In the genomic region with DNA sequence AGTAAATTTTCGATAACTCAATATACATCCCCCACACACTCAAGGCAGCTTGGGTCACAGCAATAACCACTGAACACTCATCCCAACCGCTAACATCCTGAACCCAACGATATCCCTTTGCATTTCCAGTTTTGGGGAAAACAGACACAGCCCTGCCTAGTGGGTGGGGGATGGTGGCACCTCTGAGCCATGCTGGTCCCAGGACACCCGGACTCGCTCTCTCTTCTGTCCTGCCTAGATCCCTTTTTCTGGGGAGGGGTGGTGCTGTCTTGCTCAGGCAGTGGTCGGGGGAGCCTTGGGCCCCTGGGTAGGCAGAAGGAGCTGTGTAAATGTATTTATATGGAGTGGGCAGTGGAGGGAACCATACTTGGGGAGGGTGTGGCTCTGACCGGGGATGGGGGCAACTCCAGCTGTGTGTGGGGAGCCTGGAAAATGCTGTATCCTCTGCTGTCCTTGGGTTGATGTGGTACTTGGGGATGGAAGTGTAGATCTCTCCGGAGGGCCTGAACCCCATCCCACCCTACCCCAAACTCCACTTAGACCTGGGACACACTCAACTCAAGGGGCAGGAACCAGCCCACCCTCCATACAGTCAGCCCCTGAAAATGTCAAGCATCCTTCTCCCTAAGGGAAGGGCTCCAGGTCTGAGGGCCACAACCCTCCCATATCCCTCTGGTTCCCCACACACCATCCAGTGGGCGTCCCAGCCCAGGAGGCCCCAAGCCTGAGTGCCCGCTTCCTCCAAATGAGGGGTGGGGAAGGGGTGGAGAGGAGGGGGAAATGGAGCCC, we compare ENCODE assay signal across 11 cellular contexts. TPM values are rescaled to one million over a fixed set of nuclear protein-coding genes. Genes with fewer than 3 reads are reported as not detected.
A peak's percentile ranks its signal among the peaks of the same experiment; 100 is the strongest.
DNase-seq lines count a peak whose midpoint lies in the region; ATAC-seq and TF ChIP-seq lines count a peak whose summit lies in the region.
"Had no signal": no experiment of that assay in that cellular context is flagged by ENCODE, and none has a peak within 500 bp of the region (broad histone marks: within the 10 kb centered on the region; RNA-seq: fewer than 3 reads in every experiment).

No MANE protein-coding gene starts in this region.

- 83 to 90% methylated on average over 6 to 8 of the region's 10 CpGs for WGBS in endodermal cell (ENCODE audit: insufficient coverage in 1 of 2, insufficient read length in 1 of 2), 2 experiments

- H3K36me3 ChIP-seq in CD4-positive, alpha-beta memory T cell (ENCODE audit: insufficient read depth, low read length) = no peaks in the 10 kb centered on the region
- H3K36me3 ChIP-seq in endodermal cell (ENCODE audit: control insufficient read depth, insufficient read depth, low read length) = no peaks in the 10 kb centered on the region

- peak overlapping the region; percentile 71 to 80 (median 72) for H3K4me3 Mint-ChIP-seq in CD4-positive, alpha-beta memory T cell
- H3K4me3 Mint-ChIP-seq in HFFc6 (0 out of 2 replicates have a peak overlapping the region, but pooled peaks have one; percentile 42), endodermal cell (peak overlapping the region; percentile 53), nephron progenitor cell (peak overlapping the region; percentile 76)

- peaks cover 6 to 11% (median 9%) of the 10 kb centered on the region in 4 donors for H3K4me1 Mint-ChIP-seq in CD4-positive, alpha-beta memory T cell
- peaks cover 31% of the 10 kb centered on the region for H3K4me1 Mint-ChIP-seq in HFFc6 (ENCODE audit: low read depth)
- peaks cover 37% of the 10 kb centered on the region for H3K4me1 Mint-ChIP-seq in endodermal cell
- H3K4me1 Mint-ChIP-seq in nephron progenitor cell = peaks cover 70% of the 10 kb centered on the region

- H3K9ac ChIP-seq in endodermal cell (ENCODE audit: extremely low read depth, low read length, poor library complexity, severe bottlenecking) = no peak overlapping the region

- POLR2A ChIA-PET in CD4-positive, alpha-beta memory T cell (lab: Charles Lee; ENCODE audit: partially characterized antibody) = no interaction called here

- DNase-seq in CD4-positive, alpha-beta memory T cell = no peak
- DNase-seq in HFFc6 = no peak
- no peak for DNase-seq in endodermal cell
- DNase-seq in nephron progenitor cell = no peak
- DNase-seq in DMS153 treated with DMSO at 0.1 percent for 48 hours (lab: John Stamatoyannopoulos, UW; ENCODE audit: unreplicated experiment) = no peak
- no peak for DNase-seq in AG08395 (ENCODE audit: low spot score)
- DNase-seq: PC-9 had no signal

- TF ChIP-seq CTCF in HFFc6 (IDR thresholded peaks at IDR 0.05) (no peak), endodermal cell (conservative IDR thresholded peaks at IDR 0.05) (no peak), nephron progenitor cell (IDR thresholded peaks at IDR 0.05) (no peak)

- intact Hi-C loops in CD4-positive, alpha-beta memory T cell (cut with micrococcal nuclease) = no loop called here

- H3K9me3 ChIP-seq in CD4-positive, alpha-beta memory T cell (ENCODE audit: control insufficient read depth in 1 of 2, low read length in 2 of 2) = no peaks in the 10 kb centered on the region
- no peaks in the 10 kb centered on the region for H3K9me3 ChIP-seq in endodermal cell (ENCODE audit: control insufficient read depth, low read length)

- peak overlapping the region in 3 of 7 donors; percentile 40 to 65 (median 42) for H3K27ac Mint-ChIP-seq in CD4-positive, alpha-beta memory T cell
- H3K27ac Mint-ChIP-seq in HFFc6 (no peak overlapping the region), endodermal cell (no peak overlapping the region), nephron progenitor cell (no peak overlapping the region)

- H3K9me3 Mint-ChIP-seq in CD4-positive, alpha-beta memory T cell = no peaks in the 10 kb centered on the region
- H3K9me3 Mint-ChIP-seq in HFFc6 (no peaks in the 10 kb centered on the region), endodermal cell (no peaks in the 10 kb centered on the region), nephron progenitor cell (no peaks in the 10 kb centered on the region)

- ATAC-seq in GM18870 (IDR thresholded peaks at IDR 0.05; ENCODE audit: unreplicated experiment) = no peak

- CTCF ChIA-PET in CD4-positive, alpha-beta memory T cell (lab: Charles Lee; ENCODE audit: partially characterized antibody) = no interaction called here

- no peaks in the 10 kb centered on the region for H3K36me3 Mint-ChIP-seq in CD4-positive, alpha-beta memory T cell
- no peaks in the 10 kb centered on the region for H3K36me3 Mint-ChIP-seq in HFFc6 (ENCODE audit: low read depth)
- no peaks in the 10 kb centered on the region for H3K36me3 Mint-ChIP-seq in endodermal cell (ENCODE audit: low read depth)
- no peaks in the 10 kb centered on the region for H3K36me3 Mint-ChIP-seq in nephron progenitor cell (ENCODE audit: low read depth)

- H3K4me3 ChIP-seq in CD4-positive, alpha-beta memory T cell (ENCODE audit: low read length in 2 of 2) = no peak overlapping the region
- H3K4me3 ChIP-seq in endodermal cell (ENCODE audit: low read length) = no peak overlapping the region
- H3K4me3 ChIP-seq: PC-9 had no signal

- peaks cover 12% of the 10 kb centered on the region for H3K27me3 ChIP-seq in CD4-positive, alpha-beta memory T cell (ENCODE audit: insufficient read depth, low read length)
- peaks cover 42% of the 10 kb centered on the region for H3K27me3 ChIP-seq in endodermal cell (ENCODE audit: control insufficient read depth, insufficient read depth, low read length, poor library complexity, severe bottlenecking)

- no peak overlapping the region for H3K27ac ChIP-seq in CD4-positive, alpha-beta memory T cell (ENCODE audit: low read depth, low read length)
- H3K27ac ChIP-seq in endodermal cell (ENCODE audit: low read depth, low read length) = no peak overlapping the region
- H3K27ac ChIP-seq: HL-60, PC-9 had no signal

- peaks cover 2 to 14% of the 10 kb centered on the region in 2 donors for H3K27me3 Mint-ChIP-seq in CD4-positive, alpha-beta memory T cell
- peaks cover 23% of the 10 kb centered on the region for H3K27me3 Mint-ChIP-seq in HFFc6 (ENCODE audit: insufficient read depth)
- H3K27me3 Mint-ChIP-seq in endodermal cell (ENCODE audit: insufficient read depth) = peaks cover 67% of the 10 kb centered on the region
- peaks cover 78% of the 10 kb centered on the region for H3K27me3 Mint-ChIP-seq in nephron progenitor cell (ENCODE audit: low read depth, poor library complexity)

- H3K4me1 ChIP-seq in CD4-positive, alpha-beta memory T cell (ENCODE audit: insufficient read depth, low read length) = peaks cover 24% of the 10 kb centered on the region
- peaks cover 12% of the 10 kb centered on the region for H3K4me1 ChIP-seq in endodermal cell (ENCODE audit: control insufficient read depth, insufficient read depth, low read length)

RNA-seq across cellular contexts. Expression of gene SLC22A7, which starts 23.7 kb away (rescaled TPM):
- not detected for total RNA-seq in CD4-positive, alpha-beta memory T cell
- polyA plus RNA-seq in CD4-positive, alpha-beta memory T cell = not detected
- total RNA-seq in HFFc6 (2021; fragmentation: NEBNext Ultra II Directional; extraction: Animal tissue kit (Norgen Biotek cat#: 25700)) = not detected
- not detected for total RNA-seq in endodermal cell
- not detected for polyA plus RNA-seq in endodermal cell (2013, experiment 1 of 2)
- polyA plus RNA-seq in endodermal cell (2013, experiment 2 of 2) = not detected
- total RNA-seq: lung microvascular endothelial cell, PC-9, renal cortical epithelial cell had no signal

RNA-seq across cellular contexts. Expression of gene TTBK1, which starts 31.0 kb away (rescaled TPM):
- under 1 TPM in 1 of 2 experiments, not detected in 1; 0.06 TPM for total RNA-seq in CD4-positive, alpha-beta memory T cell
- polyA plus RNA-seq in CD4-positive, alpha-beta memory T cell = not detected
- not detected for total RNA-seq in HFFc6 (2021; fragmentation: NEBNext Ultra II Directional; extraction: Animal tissue kit (Norgen Biotek cat#: 25700))
- under 1 TPM; 0.62 TPM for total RNA-seq in endodermal cell
- 2.1 TPM for polyA plus RNA-seq in endodermal cell (2013, experiment 1 of 2)
- 1.6 TPM for polyA plus RNA-seq in endodermal cell (2013, experiment 2 of 2)

RNA-seq across cellular contexts. Expression of gene CRIP3, which starts 34.3 kb away (rescaled TPM):
- 1 to 10 TPM; 1.9 to 3.0 TPM for total RNA-seq in CD4-positive, alpha-beta memory T cell
- not detected for polyA plus RNA-seq in CD4-positive, alpha-beta memory T cell
- not detected for total RNA-seq in HFFc6 (2021; fragmentation: NEBNext Ultra II Directional; extraction: Animal tissue kit (Norgen Biotek cat#: 25700))
- 10 to 100 TPM; 13.4 to 19.3 TPM for total RNA-seq in endodermal cell
- polyA plus RNA-seq in endodermal cell (2013, experiment 1 of 2) = 8.9 TPM
- 8.4 TPM for polyA plus RNA-seq in endodermal cell (2013, experiment 2 of 2)
- total RNA-seq: lung microvascular endothelial cell had no signal

RNA-seq across cellular contexts. Expression of gene DNPH1, which starts 45.0 kb away (rescaled TPM):
- total RNA-seq in CD4-positive, alpha-beta memory T cell = 10 to 100 TPM; 32.8 to 34.8 TPM
- 100 to 1,000 TPM in 1 of 2 donors, 10 to 100 TPM in 1; 93.5 to 159 TPM for polyA plus RNA-seq in CD4-positive, alpha-beta memory T cell
- 10 to 100 TPM; 38.3 to 56.3 (median 49.1) TPM for total RNA-seq in HFFc6 (2021; fragmentation: NEBNext Ultra II Directional; extraction: Animal tissue kit (Norgen Biotek cat#: 25700))
- total RNA-seq in endodermal cell = 10 to 100 TPM; 48.2 to 66.5 TPM
- polyA plus RNA-seq in endodermal cell (2013, experiment 1 of 2) = 64.4 TPM
- polyA plus RNA-seq in endodermal cell (2013, experiment 2 of 2) = 61.0 TPM
